9 cellular contexts compared by ENCODE assay signal in the genomic region with DNA sequence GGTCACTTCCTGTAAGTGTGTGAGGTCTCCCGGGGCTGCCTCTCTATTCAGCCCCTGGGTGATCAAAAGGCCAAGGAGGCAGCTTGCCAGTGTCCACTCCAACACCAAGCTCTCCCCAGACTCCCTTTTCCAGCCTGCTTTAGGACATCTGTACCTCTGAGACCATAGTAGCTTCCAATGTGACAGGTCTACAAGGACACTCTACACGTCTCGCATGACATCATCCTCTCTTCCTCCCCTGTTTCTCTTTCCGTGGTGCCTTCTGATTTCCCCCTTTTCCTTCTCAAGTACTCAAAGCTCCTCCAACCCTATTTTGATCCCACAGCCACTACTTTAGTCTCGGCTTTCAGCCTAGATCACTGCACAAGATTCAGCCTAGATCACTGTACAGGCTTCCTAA. TPM values are rescaled to one million over a fixed set of nuclear protein-coding genes. Genes with fewer than 3 reads are reported as not detected.
DNase-seq lines count a peak whose midpoint lies in the region; TF ChIP-seq lines count a peak whose summit lies in the region.
"Had no signal": no experiment of that assay in that cellular context is flagged by ENCODE, and none has a peak within 500 bp of the region (broad histone marks: within the 10 kb centered on the region; RNA-seq: fewer than 3 reads in every experiment).

No MANE protein-coding gene starts in this region.

- H3K4me2 ChIP-seq in BLaER1, result peak overlapping the region; percentile 95

- DNase-seq in coronary artery (ENCODE audit: low spot score) (no peak), nephron progenitor cell (no peak), NCI-H2196 (lab: John Stamatoyannopoulos, UW; ENCODE audit: unreplicated experiment) (no peak), SKM-1 treated with dmso at 0.1 percent for 144 hours (lab: John Stamatoyannopoulos, UW; ENCODE audit: unreplicated experiment) (no peak), HAP-1 (ENCODE audit: low spot score in 2 of 2) (no peak), NCI-H510A (lab: John Stamatoyannopoulos, UW) (no peak)
- DNase-seq: NCI-H524 treated with DMSO at 0.1 percent for 48 hours had no signal

- H3K36me3 ChIP-seq in BLaER1 (no peaks in the 10 kb centered on the region), HAP-1 (replicated peaks) (no peaks in the 10 kb centered on the region)

- H3K9me3 Mint-ChIP-seq in IgD-negative memory B cell, result no peaks in the 10 kb centered on the region
- no peaks in the 10 kb centered on the region for H3K9me3 Mint-ChIP-seq in nephron progenitor cell

- H3K4me1 Mint-ChIP-seq in IgD-negative memory B cell (peaks cover 19 to 35% (median 20%) of the 10 kb centered on the region in 3 donors), nephron progenitor cell (peaks cover 39% of the 10 kb centered on the region)

- H3K4me3 Mint-ChIP-seq in IgD-negative memory B cell (peak overlapping the region; percentile 89 to 98 (median 96)), nephron progenitor cell (peak overlapping the region; percentile 87)

- H3K4me3 ChIP-seq in BLaER1 (peak overlapping the region; percentile 78; the same call in 1 of the 2 replicates), coronary artery (peak overlapping the region; percentile 95), HAP-1 (no peak overlapping the region)

- no peak overlapping the region for H3K9ac ChIP-seq in BLaER1

- peaks cover 8% of the 10 kb centered on the region; the same call in 1 of the 2 replicates for H4K20me1 ChIP-seq in BLaER1

- TF ChIP-seq CTCF in coronary artery (IDR thresholded peaks at IDR 0.05), result no peak
- no peak for TF ChIP-seq CTCF in nephron progenitor cell (IDR thresholded peaks at IDR 0.05)

- H3K27ac Mint-ChIP-seq in IgD-negative memory B cell (peak overlapping the region; percentile 6 to 90 (median 85)), nephron progenitor cell (no peak overlapping the region)

- H3K4me1 ChIP-seq in BLaER1, result peaks cover 33% of the 10 kb centered on the region
- peaks cover 5% of the 10 kb centered on the region; the same call in 1 of the 2 replicates for H3K4me1 ChIP-seq in HAP-1

- H3K36me3 Mint-ChIP-seq in IgD-negative memory B cell, result peaks cover 2% of the 10 kb centered on the region
- H3K36me3 Mint-ChIP-seq in nephron progenitor cell (ENCODE audit: low read depth), result no peaks in the 10 kb centered on the region

- H3K27me3 ChIP-seq in BLaER1 (peaks cover 11% of the 10 kb centered on the region; the same call in 1 of the 2 replicates), HAP-1 (ENCODE audit: low read depth) (no peaks in the 10 kb centered on the region)

- H3K27me3 Mint-ChIP-seq in IgD-negative memory B cell (peaks cover 6% of the 10 kb centered on the region), nephron progenitor cell (ENCODE audit: low read depth, poor library complexity) (peaks cover 85% of the 10 kb centered on the region)

- H3K9me3 ChIP-seq in BLaER1, result no peaks in the 10 kb centered on the region
- no peaks in the 10 kb centered on the region for H3K9me3 ChIP-seq in HAP-1

- H3K27ac ChIP-seq in BLaER1, result no peak overlapping the region
- H3K27ac ChIP-seq in coronary artery, result peak overlapping the region; percentile 61 to 81

- in situ Hi-C loops in HAP-1 (cut with MboI; ENCODE audit: low sequenced_read_pairs), result no loop called here

RNA-seq across cellular contexts. Expression of a gene that starts 26.4 kb away (rescaled TPM):
- polyA plus RNA-seq in IgD-negative memory B cell, result 393 TPM
